9 cellular contexts compared by ENCODE assay signal in genomic region chr1:84582802-84583587, GRCh38. TPM values are rescaled to one million over a fixed set of nuclear protein-coding genes. Genes with fewer than 3 reads are reported as not detected.
A peak's percentile ranks its signal among the peaks of the same experiment; 100 is the strongest.
DNase-seq lines count a peak whose midpoint lies in the region; ATAC-seq and TF ChIP-seq lines count a peak whose summit lies in the region.
"Had no signal": no experiment of that assay in that cellular context is flagged by ENCODE, and none has a peak within 500 bp of the region (broad histone marks: within the 10 kb centered on the region; RNA-seq: fewer than 3 reads in every experiment).

No MANE protein-coding gene starts in this region.

- no peak overlapping the region for H3K4me3 Mint-ChIP-seq in T-helper 17 cell
- no peak overlapping the region for H3K4me3 Mint-ChIP-seq in activated CD4-positive, alpha-beta memory T cell treated with anti-CD3 and anti-CD28 coated beads for 36 hours

- H3K4me3 ChIP-seq in mucosa of descending colon: no peak overlapping the region

- POLR2A ChIA-PET in activated CD4-positive, alpha-beta memory T cell treated with anti-CD3 and anti-CD28 coated beads for 36 hours (lab: Charles Lee): interaction anchor here (1.2 kb wide), 1 partner anchor 10 kb away, joined by 4 read pairs; no protein-coding TSS in a partner anchor

- H3K4me1 Mint-ChIP-seq in T-helper 17 cell: no peaks in the 10 kb centered on the region
- H3K4me1 Mint-ChIP-seq in activated CD4-positive, alpha-beta memory T cell treated with anti-CD3 and anti-CD28 coated beads for 36 hours (ENCODE audit: low read depth): no peaks in the 10 kb centered on the region

- DNase-seq in T-helper 17 cell (no peak), mucosa of descending colon (peak in 1 of 3 donors; percentile 22), hepatic stellate cell (ENCODE audit: low spot score) (no peak), RPMI8226 (no peak)
- DNase-seq in activated CD4-positive, alpha-beta memory T cell treated with anti-CD3 and anti-CD28 coated beads for 36 hours: no peak
- no peak for DNase-seq in activated naive CD4-positive, alpha-beta T cell treated with Interleukin-2 at 50 U/mL for 16 hours
- DNase-seq: activated CD4-positive, alpha-beta T cell treated with anti-CD3 and anti-CD28 coated beads, Interleukin-2, amount 50 U/mL, for 4 hours had no signal

- no peaks in the 10 kb centered on the region for H3K9me3 Mint-ChIP-seq in activated CD4-positive, alpha-beta memory T cell treated with anti-CD3 and anti-CD28 coated beads for 36 hours

- ATAC-seq in GM19035 (IDR thresholded peaks at IDR 0.05; ENCODE audit: unreplicated experiment): peak; percentile 54
- ATAC-seq in T-helper 17 cell: peak; percentile 50
- ATAC-seq in mucosa of descending colon: peak; percentile 83

- H3K27ac Mint-ChIP-seq in T-helper 17 cell: no peak overlapping the region
- H3K27ac Mint-ChIP-seq in activated CD4-positive, alpha-beta memory T cell treated with anti-CD3 and anti-CD28 coated beads for 36 hours: no peak overlapping the region

- H3K9me3 ChIP-seq in T-helper 17 cell (ENCODE audit: control insufficient read depth, low read length, poor library complexity, severe bottlenecking) (no peaks in the 10 kb centered on the region), mucosa of descending colon (no peaks in the 10 kb centered on the region)

- intact Hi-C loops in mucosa of descending colon (cut with DNase I, micrococcal nuclease): no loop called here
- intact Hi-C loops in activated CD4-positive, alpha-beta memory T cell treated with anti-CD3 and anti-CD28 coated beads for 36 hours (cut with micrococcal nuclease): no loop called here

- H3K36me3 ChIP-seq in mucosa of descending colon (ENCODE audit: low read depth): no peaks in the 10 kb centered on the region

- H3K27me3 Mint-ChIP-seq in T-helper 17 cell: peaks cover 7% of the 10 kb centered on the region
- peaks cover 5% of the 10 kb centered on the region for H3K27me3 Mint-ChIP-seq in activated CD4-positive, alpha-beta memory T cell treated with anti-CD3 and anti-CD28 coated beads for 36 hours

- H3K36me3 Mint-ChIP-seq in T-helper 17 cell (ENCODE audit: low read depth): no peaks in the 10 kb centered on the region
- no peaks in the 10 kb centered on the region for H3K36me3 Mint-ChIP-seq in activated CD4-positive, alpha-beta memory T cell treated with anti-CD3 and anti-CD28 coated beads for 36 hours

- TF ChIP-seq EP300 in Ishikawa (IDR thresholded peaks at IDR 0.05; ENCODE audit: borderline replicate concordance): no peak

- CTCF ChIA-PET in activated CD4-positive, alpha-beta memory T cell treated with anti-CD3 and anti-CD28 coated beads for 36 hours (lab: Charles Lee): no interaction called here

- TF ChIP-seq RAD21 in Ishikawa (IDR thresholded peaks at IDR 0.05; ENCODE audit: low read depth): no peak

- TF ChIP-seq CTCF in mucosa of descending colon (IDR thresholded peaks at IDR 0.05): no peak

- H3K4me1 ChIP-seq in mucosa of descending colon (ENCODE audit: low read depth): no peaks in the 10 kb centered on the region

TF ChIP-seq in Ishikawa, 13 proteins besides CTCF, POLR2A, EP300 and RAD21:
- no peak for TF ChIP-seq MAX (IDR thresholded peaks at IDR 0.05)
- TF ChIP-seq YY1 (IDR thresholded peaks at IDR 0.05; ENCODE audit: low read depth): peak; percentile 48; the same call in 1 of the 2 replicates

RNA-seq across cellular contexts. Expression of gene CTBS, which starts 8.8 kb away (rescaled TPM):
- total RNA-seq in T-helper 17 cell (10 to 100 TPM; 11.7 to 15.0 TPM), mucosa of descending colon (10 to 100 TPM; 15.9 to 25.4 (median 23.3) TPM)
- total RNA-seq in activated CD4-positive, alpha-beta memory T cell treated with anti-CD3 and anti-CD28 coated beads for 36 hours: 10 to 100 TPM; 22.9 to 24.2 TPM
